Comparison of ENCODE assay signal across 1 cellular context in the genomic region with DNA sequence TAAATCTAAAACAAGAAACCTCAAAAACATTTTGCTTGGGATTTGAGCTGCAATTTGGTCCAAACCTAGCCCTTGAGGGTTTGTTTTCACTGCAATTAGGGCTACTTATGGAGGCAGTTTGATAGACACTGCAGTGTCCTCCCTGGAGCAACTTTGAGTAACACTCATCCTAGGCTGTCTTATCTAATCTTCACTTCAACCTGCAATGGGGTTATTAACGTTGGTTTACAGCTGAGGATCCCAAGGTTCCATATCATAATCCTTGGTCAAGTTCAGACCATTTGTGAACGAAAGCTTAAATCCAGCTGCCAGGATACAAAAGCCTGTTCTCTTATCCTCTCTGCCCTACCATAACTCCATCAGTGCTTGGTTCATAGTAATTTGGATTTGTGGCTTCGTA.
TF ChIP-seq lines count a peak whose summit lies in the region.

No MANE protein-coding gene starts in this region.

TF ChIP-seq in HepG2, 621 proteins besides CTCF, POLR2A, EP300 and RAD21:
- TF ChIP-seq KMT2A (CRISPR knock-in tag; IDR thresholded peaks at IDR 0.05) = 0 out of 2 replicates have a peak, but pooled peaks have one; percentile 12
- 0 out of 2 replicates have a peak, but pooled peaks have one; percentile 10 for TF ChIP-seq MIER3 (CRISPR knock-in tag; IDR thresholded peaks at IDR 0.05; ENCODE audit: borderline replicate concordance)
- no peak for TF ChIP-seq PREB (CRISPR knock-in tag; IDR thresholded peaks at IDR 0.05)
- 0 out of 2 replicates have a peak, but pooled peaks have one; percentile 10 for TF ChIP-seq ZSCAN29 (CRISPR knock-in tag; conservative IDR thresholded peaks at IDR 0.05)
TF ChIP-seq in HepG2: peak in this region for 3.
